In genomic region chr3:81339040-81339845, GRCh38 we compare ENCODE assay signal across 9 cellular contexts.
DNase-seq lines count a peak whose midpoint lies in the region; ATAC-seq and TF ChIP-seq lines count a peak whose summit lies in the region.
"Had no signal": no experiment of that assay in that cellular context is flagged by ENCODE, and none has a peak within 500 bp of the region (broad histone marks: within the 10 kb centered on the region; RNA-seq: fewer than 3 reads in every experiment).

No MANE protein-coding gene starts in this region.

- H3K4me3 ChIP-seq in OCI-LY3 (ENCODE audit: low read length) (no peak overlapping the region), hepatocyte (no peak overlapping the region)
- H3K4me3 ChIP-seq in naive thymus-derived CD4-positive, alpha-beta T cell (ENCODE audit: low read length): no peak overlapping the region

- H3K27ac ChIP-seq in 22Rv1 (no peak overlapping the region), OCI-LY3 (ENCODE audit: low read length) (no peak overlapping the region), hepatocyte (no peak overlapping the region)
- no peak overlapping the region for H3K27ac ChIP-seq in naive thymus-derived CD4-positive, alpha-beta T cell (ENCODE audit: low read depth, low read length)

- POLR2A ChIA-PET in activated CD4-positive, alpha-beta T cell treated with anti-CD3 and anti-CD28 coated beads for 36 hours (lab: Charles Lee): no interaction called here
- POLR2A ChIA-PET in naive thymus-derived CD4-positive, alpha-beta T cell (lab: Charles Lee): no interaction called here

- peak; percentile 16 for DNase-seq in hepatocyte (ENCODE audit: low spot score)
- DNase-seq in stimulated activated CD4-positive, alpha-beta T cell treated with anti-CD3 and anti-CD28 coated beads, Interleukin-1b, Interleukin-23, amount 100 ng/mL, for 48 hours: no peak
- DNase-seq in activated CD4-positive, alpha-beta T cell treated with anti-CD3 and anti-CD28 coated beads for 36 hours: no peak
- DNase-seq in naive thymus-derived CD4-positive, alpha-beta T cell: no peak

- H3K4me2 ChIP-seq in OCI-LY3 (ENCODE audit: low read length): peak overlapping the region; percentile 5; the same call in 1 of the 2 replicates
- no peak overlapping the region for H3K4me2 ChIP-seq in hepatocyte

- H3K9me3 ChIP-seq in OCI-LY3 (ENCODE audit: insufficient read depth, low read length): no peaks in the 10 kb centered on the region
- no peaks in the 10 kb centered on the region for H3K9me3 ChIP-seq in hepatocyte (ENCODE audit: low read depth)
- H3K9me3 ChIP-seq in naive thymus-derived CD4-positive, alpha-beta T cell (ENCODE audit: control insufficient read depth in 2 of 3, low read length in 3 of 3): no peaks in the 10 kb centered on the region

- no peaks in the 10 kb centered on the region for H3K27me3 ChIP-seq in OCI-LY3 (ENCODE audit: low read depth, low read length)
- no peaks in the 10 kb centered on the region for H3K27me3 ChIP-seq in hepatocyte
- no peaks in the 10 kb centered on the region for H3K27me3 ChIP-seq in naive thymus-derived CD4-positive, alpha-beta T cell (ENCODE audit: control insufficient read depth in 2 of 2, insufficient read depth in 2 of 2, low read length in 2 of 2)

- H4K20me1 ChIP-seq in OCI-LY3 (ENCODE audit: insufficient read depth, low read length) (no peaks in the 10 kb centered on the region), hepatocyte (ENCODE audit: insufficient read depth, poor library complexity, severe bottlenecking) (no peaks in the 10 kb centered on the region)

- H3K9me3 Mint-ChIP-seq in activated CD4-positive, alpha-beta T cell treated with anti-CD3 and anti-CD28 coated beads for 36 hours (ENCODE audit: low read depth): no peaks in the 10 kb centered on the region
- H3K9me3 Mint-ChIP-seq in naive thymus-derived CD4-positive, alpha-beta T cell: peaks cover 0 to 5% (median 0%) of the 10 kb centered on the region in 11 donors
- H3K9me3 Mint-ChIP-seq: dendritic cell treated with granulocyte-macrophage colony-stimulating factor and Interleukin-4, amounts not matched to agents 40 ng/mL and 50 ng/mL, for 4 days had no signal

- no peaks in the 10 kb centered on the region for H3K4me1 Mint-ChIP-seq in activated CD4-positive, alpha-beta T cell treated with anti-CD3 and anti-CD28 coated beads for 36 hours
- no peaks in the 10 kb centered on the region for H3K4me1 Mint-ChIP-seq in naive thymus-derived CD4-positive, alpha-beta T cell

- intact Hi-C loops in activated CD4-positive, alpha-beta T cell treated with anti-CD3 and anti-CD28 coated beads for 36 hours (cut with DNase I, micrococcal nuclease): no loop called here
- intact Hi-C loops in naive thymus-derived CD4-positive, alpha-beta T cell (cut with micrococcal nuclease): no loop called here

- H3K27me3 Mint-ChIP-seq in activated CD4-positive, alpha-beta T cell treated with anti-CD3 and anti-CD28 coated beads for 36 hours: no peaks in the 10 kb centered on the region
- H3K27me3 Mint-ChIP-seq in naive thymus-derived CD4-positive, alpha-beta T cell: no peaks in the 10 kb centered on the region
- H3K27me3 Mint-ChIP-seq: dendritic cell treated with granulocyte-macrophage colony-stimulating factor and Interleukin-4, amounts not matched to agents 40 ng/mL and 50 ng/mL, for 4 days had no signal

- no peaks in the 10 kb centered on the region for H3K79me2 ChIP-seq in OCI-LY3 (ENCODE audit: low read length)
- H3K79me2 ChIP-seq in hepatocyte: no peaks in the 10 kb centered on the region

- H3K36me3 Mint-ChIP-seq in activated CD4-positive, alpha-beta T cell treated with anti-CD3 and anti-CD28 coated beads for 36 hours (ENCODE audit: low read depth): no peaks in the 10 kb centered on the region
- H3K36me3 Mint-ChIP-seq in naive thymus-derived CD4-positive, alpha-beta T cell: no peaks in the 10 kb centered on the region

- peak; percentile 94 for ATAC-seq in GM18517 (IDR thresholded peaks at IDR 0.05; ENCODE audit: unreplicated experiment)
- peak; percentile 89 for ATAC-seq in HG02938 (IDR thresholded peaks at IDR 0.05; ENCODE audit: unreplicated experiment)
- ATAC-seq in activated CD4-positive, alpha-beta T cell treated with anti-CD3 and anti-CD28 coated beads for 36 hours: no peak
- ATAC-seq in naive thymus-derived CD4-positive, alpha-beta T cell: no peak

- H3K27ac Mint-ChIP-seq in activated CD4-positive, alpha-beta T cell treated with anti-CD3 and anti-CD28 coated beads for 36 hours: no peak overlapping the region
- H3K27ac Mint-ChIP-seq in naive thymus-derived CD4-positive, alpha-beta T cell: no peak overlapping the region
- H3K27ac Mint-ChIP-seq: dendritic cell treated with granulocyte-macrophage colony-stimulating factor and Interleukin-4, amounts not matched to agents 40 ng/mL and 50 ng/mL, for 4 days had no signal

- peak; percentile 78 for TF ChIP-seq CTCF in 22Rv1 (IDR thresholded peaks at IDR 0.05)
- peak; percentile 90 for TF ChIP-seq CTCF in OCI-LY3 (IDR thresholded peaks at IDR 0.05; ENCODE audit: low read depth, low read length)
- TF ChIP-seq CTCF in hepatocyte (IDR thresholded peaks at IDR 0.05; ENCODE audit: poor library complexity): peak; percentile 49

- no peak overlapping the region for H3K4me3 Mint-ChIP-seq in activated CD4-positive, alpha-beta T cell treated with anti-CD3 and anti-CD28 coated beads for 36 hours
- H3K4me3 Mint-ChIP-seq in naive thymus-derived CD4-positive, alpha-beta T cell: no peak overlapping the region
- H3K4me3 Mint-ChIP-seq: dendritic cell treated with granulocyte-macrophage colony-stimulating factor and Interleukin-4, amounts not matched to agents 40 ng/mL and 50 ng/mL, for 4 days had no signal

- 82% methylated on average over 1 of the region's 1 CpG for WGBS in hepatocyte (ENCODE audit: low lambda C conversion rate, missing lambda C conversion rate)

- H2AFZ ChIP-seq in OCI-LY3 (ENCODE audit: low read depth, low read length) (no peak overlapping the region), hepatocyte (no peak overlapping the region)

- H3K9ac ChIP-seq in OCI-LY3 (ENCODE audit: low read length): no peak overlapping the region

- H3K36me3 ChIP-seq in OCI-LY3 (replicated peaks; ENCODE audit: low read depth, low read length) (no peaks in the 10 kb centered on the region), hepatocyte (replicated peaks; ENCODE audit: insufficient read depth, low read depth) (no peaks in the 10 kb centered on the region)
- H3K36me3 ChIP-seq in naive thymus-derived CD4-positive, alpha-beta T cell (ENCODE audit: control insufficient read depth in 2 of 3, insufficient read depth in 3 of 3, low read length in 3 of 3): no peaks in the 10 kb centered on the region

- H3K4me1 ChIP-seq in OCI-LY3 (ENCODE audit: low read length): peaks cover 10% of the 10 kb centered on the region
- no peaks in the 10 kb centered on the region for H3K4me1 ChIP-seq in hepatocyte (ENCODE audit: insufficient read depth)
- H3K4me1 ChIP-seq in naive thymus-derived CD4-positive, alpha-beta T cell (ENCODE audit: control insufficient read depth in 2 of 2, insufficient read depth in 2 of 2, low read length in 2 of 2): no peaks in the 10 kb centered on the region

- no peaks in the 10 kb centered on the region for H3K9me2 ChIP-seq in hepatocyte (replicated peaks; ENCODE audit: insufficient read depth)

- CTCF ChIA-PET in activated CD4-positive, alpha-beta T cell treated with anti-CD3 and anti-CD28 coated beads for 36 hours (lab: Charles Lee): interaction anchor here (1.7 kb wide), 1 partner anchor 11 kb away, joined by 4 read pairs; no protein-coding TSS in a partner anchor
- CTCF ChIA-PET in naive thymus-derived CD4-positive, alpha-beta T cell (lab: Charles Lee): no interaction called here

Comparison
In these comparisons a context has a peak if more than half of its experiments do, and no peak if none do; other contexts are left out.
1. ATAC-seq: peak in GM18517 (single experiment) and HG02938 (single experiment); none in activated CD4-positive, alpha-beta T cell treated with anti-CD3 and anti-CD28 coated beads for 36 hours (single experiment) and naive thymus-derived CD4-positive, alpha-beta T cell (single experiment).
2. Peak in every context shown above with its lines, with median percentiles within 50 percentile points of each other: CTCF ChIP-seq.